Comparison of ENCODE assay signal across 1 cellular context in genomic region chr18:74204543-74205152, GRCh38.
TF ChIP-seq lines count a peak whose summit lies in the region.

No MANE protein-coding gene starts in this region.

TF ChIP-seq in IMR-90, 13 proteins besides CTCF, POLR2A, EP300 and RAD21 (continued from another document):
- TF ChIP-seq USF2 (IDR thresholded peaks at IDR 0.05; ENCODE audit: low read depth, low read length) (no peak), RFX5 (IDR thresholded peaks at IDR 0.05; ENCODE audit: low read depth, low read length) (no peak), NFE2L2 (IDR thresholded peaks at IDR 0.05; ENCODE audit: low read depth, low read length) (no peak), CEBPB (IDR thresholded peaks at IDR 0.05; ENCODE audit: low read depth, low read length) (no peak), RCOR1 (IDR thresholded peaks at IDR 0.05; ENCODE audit: insufficient replicate concordance, low read length) (no peak), ELK1 (IDR thresholded peaks at IDR 0.05; ENCODE audit: borderline replicate concordance, low read depth, low read length) (no peak), MAZ (IDR thresholded peaks at IDR 0.05; ENCODE audit: borderline replicate concordance, low read depth, low read length) (no peak), MXI1 (IDR thresholded peaks at IDR 0.05; ENCODE audit: borderline replicate concordance, low read depth, low read length) (no peak), MAFK (IDR thresholded peaks at IDR 0.05; ENCODE audit: low read depth, low read length) (no peak), CHD1 (IDR thresholded peaks at IDR 0.05; ENCODE audit: low read depth, low read length) (no peak)
